1 cellular context compared by ENCODE assay signal in the genomic region with DNA sequence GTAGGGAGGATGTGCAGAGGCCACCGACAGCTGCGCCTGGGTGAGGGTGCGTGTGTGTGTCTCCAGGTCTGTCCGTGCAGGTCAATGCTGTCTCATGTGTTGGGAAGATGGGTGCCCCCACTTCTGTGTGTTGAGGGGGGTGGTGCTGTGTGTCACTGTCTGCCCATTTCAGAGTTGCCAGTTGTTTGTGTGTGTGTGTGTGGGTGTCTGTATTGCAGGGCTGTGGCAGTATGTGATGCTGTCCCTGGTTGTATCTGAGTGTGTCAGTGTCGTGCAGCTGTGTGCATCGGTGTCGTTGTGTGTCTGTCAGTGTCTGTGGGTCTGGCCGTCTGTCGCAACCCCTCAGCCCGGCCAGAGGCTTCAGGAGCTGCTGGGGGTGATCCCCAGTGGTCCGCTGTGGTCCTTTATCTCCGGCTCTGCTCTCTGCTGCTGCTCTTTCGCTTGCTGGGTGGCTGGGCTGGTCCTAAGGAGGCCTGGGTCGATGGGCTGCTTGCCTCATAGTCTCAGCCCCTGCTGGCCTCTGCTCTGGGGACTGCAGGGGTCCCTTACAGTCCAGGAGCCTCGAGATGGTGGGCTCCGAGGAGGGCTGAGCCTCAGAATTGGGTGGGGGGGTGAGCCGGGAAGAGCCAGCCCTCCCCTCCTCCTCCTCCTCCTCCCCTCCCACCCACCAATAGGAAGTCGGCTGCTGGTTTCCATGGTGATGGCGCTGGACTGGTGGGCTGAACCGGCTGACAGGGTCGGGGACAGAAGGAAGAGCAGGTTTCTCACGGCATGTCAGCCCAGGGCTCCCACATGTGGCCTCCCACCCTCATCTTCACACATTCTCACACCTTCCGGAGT.
TF ChIP-seq lines count a peak whose summit lies in the region.

A gene with protein sequence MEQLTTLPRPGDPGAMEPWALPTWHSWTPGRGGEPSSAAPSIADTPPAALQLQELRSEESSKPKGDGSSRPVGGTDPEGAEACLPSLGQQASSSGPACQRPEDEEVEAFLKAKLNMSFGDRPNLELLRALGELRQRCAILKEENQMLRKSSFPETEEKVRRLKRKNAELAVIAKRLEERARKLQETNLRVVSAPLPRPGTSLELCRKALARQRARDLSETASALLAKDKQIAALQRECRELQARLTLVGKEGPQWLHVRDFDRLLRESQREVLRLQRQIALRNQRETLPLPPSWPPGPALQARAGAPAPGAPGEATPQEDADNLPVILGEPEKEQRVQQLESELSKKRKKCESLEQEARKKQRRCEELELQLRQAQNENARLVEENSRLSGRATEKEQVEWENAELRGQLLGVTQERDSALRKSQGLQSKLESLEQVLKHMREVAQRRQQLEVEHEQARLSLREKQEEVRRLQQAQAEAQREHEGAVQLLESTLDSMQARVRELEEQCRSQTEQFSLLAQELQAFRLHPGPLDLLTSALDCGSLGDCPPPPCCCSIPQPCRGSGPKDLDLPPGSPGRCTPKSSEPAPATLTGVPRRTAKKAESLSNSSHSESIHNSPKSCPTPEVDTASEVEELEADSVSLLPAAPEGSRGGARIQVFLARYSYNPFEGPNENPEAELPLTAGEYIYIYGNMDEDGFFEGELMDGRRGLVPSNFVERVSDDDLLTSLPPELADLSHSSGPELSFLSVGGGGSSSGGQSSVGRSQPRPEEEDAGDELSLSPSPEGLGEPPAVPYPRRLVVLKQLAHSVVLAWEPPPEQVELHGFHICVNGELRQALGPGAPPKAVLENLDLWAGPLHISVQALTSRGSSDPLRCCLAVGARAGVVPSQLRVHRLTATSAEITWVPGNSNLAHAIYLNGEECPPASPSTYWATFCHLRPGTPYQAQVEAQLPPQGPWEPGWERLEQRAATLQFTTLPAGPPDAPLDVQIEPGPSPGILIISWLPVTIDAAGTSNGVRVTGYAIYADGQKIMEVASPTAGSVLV (N-terminal part only) (minus strand): TSS at position 601 of the 840 bp plus-strand sequence. CDS start 875 bp downstream, outside the sequence.

TF ChIP-seq in K562, 482 proteins besides CTCF, POLR2A, EP300 and RAD21 (continued from another document and continues in another):
- TF ChIP-seq, protein P1, sequence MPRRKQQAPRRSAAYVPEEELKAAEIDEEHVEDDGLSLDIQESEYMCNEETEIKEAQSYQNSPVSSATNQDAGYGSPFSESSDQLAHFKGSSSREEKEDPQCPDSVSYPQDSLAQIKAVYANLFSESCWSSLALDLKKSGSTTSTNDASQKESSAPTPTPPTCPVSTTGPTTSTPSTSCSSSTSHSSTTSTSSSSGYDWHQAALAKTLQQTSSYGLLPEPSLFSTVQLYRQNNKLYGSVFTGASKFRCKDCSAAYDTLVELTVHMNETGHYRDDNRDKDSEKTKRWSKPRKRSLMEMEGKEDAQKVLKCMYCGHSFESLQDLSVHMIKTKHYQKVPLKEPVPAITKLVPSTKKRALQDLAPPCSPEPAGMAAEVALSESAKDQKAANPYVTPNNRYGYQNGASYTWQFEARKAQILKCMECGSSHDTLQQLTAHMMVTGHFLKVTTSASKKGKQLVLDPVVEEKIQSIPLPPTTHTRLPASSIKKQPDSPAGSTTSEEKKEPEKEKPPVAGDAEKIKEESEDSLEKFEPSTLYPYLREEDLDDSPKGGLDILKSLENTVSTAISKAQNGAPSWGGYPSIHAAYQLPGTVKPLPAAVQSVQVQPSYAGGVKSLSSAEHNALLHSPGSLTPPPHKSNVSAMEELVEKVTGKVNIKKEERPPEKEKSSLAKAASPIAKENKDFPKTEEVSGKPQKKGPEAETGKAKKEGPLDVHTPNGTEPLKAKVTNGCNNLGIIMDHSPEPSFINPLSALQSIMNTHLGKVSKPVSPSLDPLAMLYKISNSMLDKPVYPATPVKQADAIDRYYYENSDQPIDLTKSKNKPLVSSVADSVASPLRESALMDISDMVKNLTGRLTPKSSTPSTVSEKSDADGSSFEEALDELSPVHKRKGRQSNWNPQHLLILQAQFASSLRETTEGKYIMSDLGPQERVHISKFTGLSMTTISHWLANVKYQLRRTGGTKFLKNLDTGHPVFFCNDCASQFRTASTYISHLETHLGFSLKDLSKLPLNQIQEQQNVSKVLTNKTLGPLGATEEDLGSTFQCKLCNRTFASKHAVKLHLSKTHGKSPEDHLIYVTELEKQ (CRISPR knock-in tag; IDR thresholded peaks at IDR 0.05) = no peak
- TF ChIP-seq PTTG1 (tag; IDR thresholded peaks at IDR 0.05; ENCODE audit: low read depth) (no peak), DNMT1 (IDR thresholded peaks at IDR 0.05) (peak; percentile 99), ZSCAN29 (IDR thresholded peaks at IDR 0.05) (no peak), FIP1L1 (IDR thresholded peaks at IDR 0.05; ENCODE audit: low read depth, low read length, poor library complexity, severe bottlenecking) (peak; percentile 99), SLC30A9 (CRISPR knock-in tag; IDR thresholded peaks at IDR 0.05) (no peak), KDM4B (IDR thresholded peaks at IDR 0.05; ENCODE audit: borderline replicate concordance in 2 of 2, low read depth in 1 of 2) (peak in 1 of 2 experiments; percentile 1; a peak in 1 of 4 replicates), CBX2 (IDR thresholded peaks at IDR 0.05; ENCODE audit: insufficient read depth, low read length, poor library complexity, severe bottlenecking) (no peak), ZNF324 (CRISPR knock-in tag; IDR thresholded peaks at IDR 0.05) (0 out of 2 replicates have a peak, but pooled peaks have one; percentile 4), ZBTB8A (IDR thresholded peaks at IDR 0.05; ENCODE audit: partially characterized antibody) (no peak), NFATC3 (IDR thresholded peaks at IDR 0.05) (peak; percentile 85; the same call in 1 of the 2 replicates), CCNT2 (IDR thresholded peaks at IDR 0.05; ENCODE audit: borderline replicate concordance, extremely low read depth, insufficient read length, low read depth, low read length) (peak; percentile 57), SAFB (IDR thresholded peaks at IDR 0.05; ENCODE audit: borderline replicate concordance, low read depth, low read length) (no peak), ZNF668 (CRISPR knock-in tag; IDR thresholded peaks at IDR 0.05) (no peak), ZFX (CRISPR knock-in tag; IDR thresholded peaks at IDR 0.05) (no peak), POLR3G (IDR thresholded peaks at IDR 0.05; ENCODE audit: extremely low read depth, insufficient read length, insufficient replicate concordance) (no peak), NR2F6 (CRISPR knock-in tag; IDR thresholded peaks at IDR 0.05) (no peak), SMARCB1 (IDR thresholded peaks at IDR 0.05; ENCODE audit: insufficient read length, low read depth) (no peak), CHD2 (IDR thresholded peaks at IDR 0.05; ENCODE audit: low read depth, low read length) (no peak; the same call in none of the 2 replicates), ZNF12 (CRISPR knock-in tag; IDR thresholded peaks at IDR 0.05) (no peak; the same call in 1 of the 2 replicates), NEUROD1 (IDR thresholded peaks at IDR 0.05; ENCODE audit: borderline replicate concordance, low read depth, low read length, partially characterized antibody) (no peak), HDAC6 (IDR thresholded peaks at IDR 0.05; ENCODE audit: low read depth, low read length) (0 out of 2 replicates have a peak, but pooled peaks have one; percentile 75), CREB1 (IDR thresholded peaks at IDR 0.05) (peak; percentile 45; the same call in 1 of the 2 replicates), CREB1 (CRISPR knock-in tag; IDR thresholded peaks at IDR 0.05) (peak; percentile 25; the same call in 1 of the 2 replicates)
- TF ChIP-seq, protein P2, sequence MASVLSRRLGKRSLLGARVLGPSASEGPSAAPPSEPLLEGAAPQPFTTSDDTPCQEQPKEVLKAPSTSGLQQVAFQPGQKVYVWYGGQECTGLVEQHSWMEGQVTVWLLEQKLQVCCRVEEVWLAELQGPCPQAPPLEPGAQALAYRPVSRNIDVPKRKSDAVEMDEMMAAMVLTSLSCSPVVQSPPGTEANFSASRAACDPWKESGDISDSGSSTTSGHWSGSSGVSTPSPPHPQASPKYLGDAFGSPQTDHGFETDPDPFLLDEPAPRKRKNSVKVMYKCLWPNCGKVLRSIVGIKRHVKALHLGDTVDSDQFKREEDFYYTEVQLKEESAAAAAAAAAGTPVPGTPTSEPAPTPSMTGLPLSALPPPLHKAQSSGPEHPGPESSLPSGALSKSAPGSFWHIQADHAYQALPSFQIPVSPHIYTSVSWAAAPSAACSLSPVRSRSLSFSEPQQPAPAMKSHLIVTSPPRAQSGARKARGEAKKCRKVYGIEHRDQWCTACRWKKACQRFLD (CRISPR knock-in tag; IDR thresholded peaks at IDR 0.05) = peak; percentile 74; the same call in 1 of the 2 replicates
- TF ChIP-seq, protein P3, sequence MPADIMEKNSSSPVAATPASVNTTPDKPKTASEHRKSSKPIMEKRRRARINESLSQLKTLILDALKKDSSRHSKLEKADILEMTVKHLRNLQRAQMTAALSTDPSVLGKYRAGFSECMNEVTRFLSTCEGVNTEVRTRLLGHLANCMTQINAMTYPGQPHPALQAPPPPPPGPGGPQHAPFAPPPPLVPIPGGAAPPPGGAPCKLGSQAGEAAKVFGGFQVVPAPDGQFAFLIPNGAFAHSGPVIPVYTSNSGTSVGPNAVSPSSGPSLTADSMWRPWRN (IDR thresholded peaks at IDR 0.05; ENCODE audit: low read depth) = no peak
- TF ChIP-seq, protein P4, sequence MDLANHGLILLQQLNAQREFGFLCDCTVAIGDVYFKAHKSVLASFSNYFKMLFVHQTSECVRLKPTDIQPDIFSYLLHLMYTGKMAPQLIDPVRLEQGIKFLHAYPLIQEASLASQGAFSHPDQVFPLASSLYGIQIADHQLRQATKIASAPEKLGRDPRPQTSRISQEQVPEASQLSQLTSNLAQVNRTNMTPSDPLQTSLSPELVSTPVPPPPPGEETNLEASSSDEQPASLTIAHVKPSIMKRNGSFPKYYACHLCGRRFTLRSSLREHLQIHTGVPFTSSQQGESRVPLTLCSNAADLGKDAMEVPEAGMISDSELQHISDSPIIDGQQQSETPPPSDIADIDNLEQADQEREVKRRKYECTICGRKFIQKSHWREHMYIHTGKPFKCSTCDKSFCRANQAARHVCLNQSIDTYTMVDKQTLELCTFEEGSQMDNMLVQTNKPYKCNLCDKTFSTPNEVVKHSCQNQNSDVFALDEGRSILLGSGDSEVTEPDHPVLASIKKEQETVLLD (IDR thresholded peaks at IDR 0.05) = peak; percentile 65; the same call in 1 of the 2 replicates
- TF ChIP-seq, protein P5, sequence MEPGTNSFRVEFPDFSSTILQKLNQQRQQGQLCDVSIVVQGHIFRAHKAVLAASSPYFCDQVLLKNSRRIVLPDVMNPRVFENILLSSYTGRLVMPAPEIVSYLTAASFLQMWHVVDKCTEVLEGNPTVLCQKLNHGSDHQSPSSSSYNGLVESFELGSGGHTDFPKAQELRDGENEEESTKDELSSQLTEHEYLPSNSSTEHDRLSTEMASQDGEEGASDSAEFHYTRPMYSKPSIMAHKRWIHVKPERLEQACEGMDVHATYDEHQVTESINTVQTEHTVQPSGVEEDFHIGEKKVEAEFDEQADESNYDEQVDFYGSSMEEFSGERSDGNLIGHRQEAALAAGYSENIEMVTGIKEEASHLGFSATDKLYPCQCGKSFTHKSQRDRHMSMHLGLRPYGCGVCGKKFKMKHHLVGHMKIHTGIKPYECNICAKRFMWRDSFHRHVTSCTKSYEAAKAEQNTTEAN (CRISPR knock-in tag; IDR thresholded peaks at IDR 0.05) = peak; percentile 85; the same call in 1 of the 2 replicates
- TF ChIP-seq, protein P6, sequence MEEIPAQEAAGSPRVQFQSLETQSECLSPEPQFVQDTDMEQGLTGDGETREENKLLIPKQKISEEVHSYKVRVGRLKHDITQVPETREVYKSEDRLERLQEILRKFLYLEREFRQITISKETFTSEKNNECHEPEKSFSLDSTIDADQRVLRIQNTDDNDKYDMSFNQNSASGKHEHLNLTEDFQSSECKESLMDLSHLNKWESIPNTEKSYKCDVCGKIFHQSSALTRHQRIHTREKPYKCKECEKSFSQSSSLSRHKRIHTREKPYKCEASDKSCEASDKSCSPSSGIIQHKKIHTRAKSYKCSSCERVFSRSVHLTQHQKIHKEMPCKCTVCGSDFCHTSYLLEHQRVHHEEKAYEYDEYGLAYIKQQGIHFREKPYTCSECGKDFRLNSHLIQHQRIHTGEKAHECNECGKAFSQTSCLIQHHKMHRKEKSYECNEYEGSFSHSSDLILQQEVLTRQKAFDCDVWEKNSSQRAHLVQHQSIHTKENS (CRISPR knock-in tag; IDR thresholded peaks at IDR 0.05) = peak; percentile 63; the same call in 1 of the 2 replicates
- TF ChIP-seq, protein P7, sequence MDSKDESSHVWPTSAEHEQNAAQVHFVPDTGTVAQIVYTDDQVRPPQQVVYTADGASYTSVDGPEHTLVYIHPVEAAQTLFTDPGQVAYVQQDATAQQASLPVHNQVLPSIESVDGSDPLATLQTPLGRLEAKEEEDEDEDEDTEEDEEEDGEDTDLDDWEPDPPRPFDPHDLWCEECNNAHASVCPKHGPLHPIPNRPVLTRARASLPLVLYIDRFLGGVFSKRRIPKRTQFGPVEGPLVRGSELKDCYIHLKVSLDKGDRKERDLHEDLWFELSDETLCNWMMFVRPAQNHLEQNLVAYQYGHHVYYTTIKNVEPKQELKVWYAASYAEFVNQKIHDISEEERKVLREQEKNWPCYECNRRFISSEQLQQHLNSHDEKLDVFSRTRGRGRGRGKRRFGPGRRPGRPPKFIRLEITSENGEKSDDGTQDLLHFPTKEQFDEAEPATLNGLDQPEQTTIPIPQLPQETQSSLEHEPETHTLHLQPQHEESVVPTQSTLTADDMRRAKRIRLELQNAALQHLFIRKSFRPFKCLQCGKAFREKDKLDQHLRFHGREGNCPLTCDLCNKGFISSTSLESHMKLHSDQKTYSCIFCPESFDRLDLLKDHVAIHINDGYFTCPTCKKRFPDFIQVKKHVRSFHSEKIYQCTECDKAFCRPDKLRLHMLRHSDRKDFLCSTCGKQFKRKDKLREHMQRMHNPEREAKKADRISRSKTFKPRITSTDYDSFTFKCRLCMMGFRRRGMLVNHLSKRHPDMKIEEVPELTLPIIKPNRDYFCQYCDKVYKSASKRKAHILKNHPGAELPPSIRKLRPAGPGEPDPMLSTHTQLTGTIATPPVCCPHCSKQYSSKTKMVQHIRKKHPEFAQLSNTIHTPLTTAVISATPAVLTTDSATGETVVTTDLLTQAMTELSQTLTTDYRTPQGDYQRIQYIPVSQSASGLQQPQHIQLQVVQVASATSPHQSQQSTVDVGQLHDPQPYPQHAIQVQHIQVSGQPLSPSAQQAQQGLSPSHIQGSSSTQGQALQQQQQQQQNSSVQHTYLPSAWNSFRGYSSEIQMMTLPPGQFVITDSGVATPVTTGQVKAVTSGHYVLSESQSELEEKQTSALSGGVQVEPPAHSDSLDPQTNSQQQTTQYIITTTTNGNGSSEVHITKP (IDR thresholded peaks at IDR 0.05; ENCODE audit: partially characterized antibody) = peak; percentile 85
